28 cellular contexts compared by ENCODE assay signal in genomic region chr1:41434306-41434705, GRCh38. TPM values are rescaled to one million over a fixed set of nuclear protein-coding genes. Genes with fewer than 3 reads are reported as not detected.
DNase-seq lines count a peak whose midpoint lies in the region; ATAC-seq, FAIRE-seq and TF ChIP-seq lines count a peak whose summit lies in the region.
"Had no signal": no experiment of that assay in that cellular context is flagged by ENCODE, and none has a peak within 500 bp of the region (broad histone marks: within the 10 kb centered on the region; RNA-seq: fewer than 3 reads in every experiment).

No MANE protein-coding gene starts in this region.

- H2AFZ ChIP-seq in astrocyte (ENCODE audit: low read depth, low read length): no peak overlapping the region
- H2AFZ ChIP-seq in OCI-LY7 (ENCODE audit: low read length): no peak overlapping the region

- H3K9me3 Mint-ChIP-seq in astrocyte (ENCODE audit: unreplicated experiment) (no peaks in the 10 kb centered on the region), neural crest cell (no peaks in the 10 kb centered on the region)
- H3K9me3 Mint-ChIP-seq: CD14-positive monocyte; CD8-positive, alpha-beta memory T cell had no signal

- no peak for ATAC-seq in HG03108 (IDR thresholded peaks at IDR 0.05; ENCODE audit: unreplicated experiment)
- ATAC-seq in GM18909 (IDR thresholded peaks at IDR 0.05; ENCODE audit: poor library complexity, unreplicated experiment): no peak
- ATAC-seq in HG02970 (IDR thresholded peaks at IDR 0.05; ENCODE audit: low FRiP score, unreplicated experiment): no peak

- POLR2A ChIA-PET in HEK293 (lab: Yijun Ruan, JAX) (interaction anchor here (1.2 kb wide), 1 partner anchor 10 kb away, joined by 3 read pairs; no protein-coding TSS in a partner anchor), OCI-LY7 (lab: Charles Lee) (no interaction called here)

- peaks cover 20% of the 10 kb centered on the region for H3K27me3 Mint-ChIP-seq in astrocyte (ENCODE audit: low read depth, unreplicated experiment)
- peaks cover 3% of the 10 kb centered on the region for H3K27me3 Mint-ChIP-seq in neural crest cell (ENCODE audit: low read depth)

- no peak for FAIRE-seq in astrocyte (lab: Jason Lieb, UNC)
- FAIRE-seq: GM12891, H1 had no signal

- H4K20me1 ChIP-seq in astrocyte (ENCODE audit: insufficient read depth, low read length): no peaks in the 10 kb centered on the region
- H4K20me1 ChIP-seq in OCI-LY7 (ENCODE audit: insufficient read depth, low read length): no peaks in the 10 kb centered on the region

- H3K27ac Mint-ChIP-seq in astrocyte (ENCODE audit: unreplicated experiment) (no peak overlapping the region), neural crest cell (ENCODE audit: unreplicated experiment) (peak overlapping the region; percentile 78)
- H3K27ac Mint-ChIP-seq: CD14-positive monocyte had no signal

- H3K9ac ChIP-seq in astrocyte (ENCODE audit: low read length): no peak overlapping the region

- H3K9me2 ChIP-seq in OCI-LY7 (ENCODE audit: insufficient read depth, low read length): no peaks in the 10 kb centered on the region

- H3K4me1 Mint-ChIP-seq in astrocyte (ENCODE audit: low read depth, unreplicated experiment) (peaks cover 41% of the 10 kb centered on the region), neural crest cell (peaks cover 30% of the 10 kb centered on the region)
- H3K4me1 Mint-ChIP-seq: CD8-positive, alpha-beta memory T cell had no signal

- peak overlapping the region; percentile 71 for H3K4me2 ChIP-seq in astrocyte (ENCODE audit: low read length)
- no peak overlapping the region for H3K4me2 ChIP-seq in OCI-LY7 (ENCODE audit: low read length)

- intact Hi-C loops in posterior vena cava (cut with DNase I): loop anchor here in 1 of 2 donors (5.0 kb wide), 1 partner anchor 167 kb away; no protein-coding TSS in a partner anchor
- intact Hi-C loops in OCI-LY7 (cut with micrococcal nuclease; ENCODE audit: unreplicated experiment): loop anchor here (5.0 kb wide), 1 partner anchor 152 kb away; no protein-coding TSS in a partner anchor

- CTCF ChIA-PET in HEK293 (lab: Yijun Ruan, JAX) (interaction anchor here (0.6 to 8.1 kb wide), 20 partner anchors 8 to 500 kb away, joined by 3 to 73 read pairs (median 5); partner anchors contain the start of gene FOXO6), OCI-LY7 (lab: Charles Lee; ENCODE audit: unreplicated experiment) (interaction anchor here (0.6 kb wide), 1 partner anchor 169 kb away, joined by 3 read pairs; no protein-coding TSS in a partner anchor)

- no TSS peak for BruUV-seq in OCI-LY7 (replicated peaks; lab: Mats Ljungman, UMichigan)

- H3K36me3 ChIP-seq in HEK293 (ENCODE audit: control insufficient read depth in 2 of 2, insufficient read depth in 1 of 2, low read length in 2 of 2): no peaks in the 10 kb centered on the region
- H3K36me3 ChIP-seq in astrocyte (ENCODE audit: insufficient read depth, low read length): no peaks in the 10 kb centered on the region
- no peaks in the 10 kb centered on the region for H3K36me3 ChIP-seq in OCI-LY7 (ENCODE audit: insufficient read depth, low read length)
- H3K36me3 ChIP-seq: BE2C had no signal

- H3K4me1 ChIP-seq in HEK293 (ENCODE audit: control insufficient read depth, insufficient read depth, low read length) (no peaks in the 10 kb centered on the region), astrocyte (ENCODE audit: insufficient read depth, low read length) (peaks cover 45% of the 10 kb centered on the region), OCI-LY7 (ENCODE audit: insufficient read depth, low read length, poor library complexity, severe bottlenecking) (no peaks in the 10 kb centered on the region)

- DNase-seq in astrocyte (ENCODE audit: low read depth): no peak
- DNase-seq in neural crest cell (ENCODE audit: low read depth, low spot score): no peak
- peak; percentile 32 for DNase-seq in posterior vena cava (ENCODE audit: low spot score)
- no peak for DNase-seq in OCI-LY7 (ENCODE audit: low spot score)
- DNase-seq: ACHN; BE2C; CD8-positive, alpha-beta memory T cell; DMS79 treated with DMSO at 0.1 percent for 48 hours; GF-D8; HCEC 1CT; IMR-90; KG1; MM.1S; NCI-H2081 treated with DMSO at 0.1 percent for 48 hours; NCI-H2171; NCI-H226; NCI-H510A; NCI-H69; Right ventricle myocardium superior had no signal

- H3K36me3 Mint-ChIP-seq in astrocyte (ENCODE audit: low read depth, unreplicated experiment) (no peaks in the 10 kb centered on the region), neural crest cell (ENCODE audit: low read depth) (no peaks in the 10 kb centered on the region)
- H3K36me3 Mint-ChIP-seq: CD8-positive, alpha-beta memory T cell had no signal

- H3K79me2 ChIP-seq in astrocyte (ENCODE audit: insufficient read depth, low read length) (no peaks in the 10 kb centered on the region), OCI-LY7 (ENCODE audit: insufficient read depth, low read depth, low read length) (no peaks in the 10 kb centered on the region)

- TF ChIP-seq CTCF in HEK293 (tag by site-specific recombination; IDR thresholded peaks at IDR 0.05) (no peak), astrocyte (IDR thresholded peaks at IDR 0.05; ENCODE audit: insufficient read depth, low read depth, low read length) (no peak), neural crest cell (conservative IDR thresholded peaks at IDR 0.05) (no peak), OCI-LY7 (conservative IDR thresholded peaks at IDR 0.05; ENCODE audit: low read length) (no peak)

- no peaks in the 10 kb centered on the region for H3K27me3 ChIP-seq in astrocyte (ENCODE audit: insufficient read depth, low read length)
- H3K27me3 ChIP-seq: BE2C had no signal

- H3K9me3 ChIP-seq in HEK293 (ENCODE audit: control insufficient read depth, insufficient read depth, low read depth, low read length) (no peaks in the 10 kb centered on the region), astrocyte (ENCODE audit: insufficient read depth, low read depth, low read length) (no peaks in the 10 kb centered on the region), OCI-LY7 (ENCODE audit: low read length) (no peaks in the 10 kb centered on the region)
- H3K9me3 ChIP-seq: BE2C had no signal

- H3K27ac ChIP-seq in HEK293 (ENCODE audit: extremely low read depth, low read depth, low read length): no peak overlapping the region
- no peak overlapping the region for H3K27ac ChIP-seq in astrocyte (ENCODE audit: low read depth, low read length)
- H3K27ac ChIP-seq in OCI-LY7 (ENCODE audit: low read depth, low read length, poor library complexity, severe bottlenecking): no peak overlapping the region

- no peak overlapping the region for H3K4me3 Mint-ChIP-seq in astrocyte (ENCODE audit: unreplicated experiment)
- no peak overlapping the region for H3K4me3 Mint-ChIP-seq in neural crest cell
- H3K4me3 Mint-ChIP-seq: CD8-positive, alpha-beta memory T cell had no signal

- H3K4me3 ChIP-seq in HEK293 (ENCODE audit: low read depth, low read length) (no peak overlapping the region), astrocyte (ENCODE audit: insufficient read depth, low read depth, low read length) (no peak overlapping the region), OCI-LY7 (ENCODE audit: low read depth, low read length, poor library complexity, severe bottlenecking) (no peak overlapping the region)

TF ChIP-seq in HEK293, 187 proteins besides CTCF, POLR2A, EP300 and RAD21:
- TF ChIP-seq EGR2 (tag by site-specific recombination; IDR thresholded peaks at IDR 0.05; ENCODE audit: low read depth) (0 out of 2 replicates have a peak, but pooled peaks have one; percentile 37), ZNF501 (tag by site-specific recombination; IDR thresholded peaks at IDR 0.05) (no peak)
TF ChIP-seq in HEK293: peak in this region for 1.

RNA-seq across cellular contexts. Expression of gene EDN2, which starts 50.2 kb away (rescaled TPM):
- total RNA-seq in astrocyte (0.45 TPM in 1 of 2 replicates, not detected in the other), neural crest cell (not detected in 2 replicates), posterior vena cava (not detected), OCI-LY7 (2022) (not detected in 2 replicates)
- not detected in 2 replicates for total RNA-seq in OCI-LY7 (2014; rRNA removed; shearing (Covaris generic))
- total RNA-seq: CD8-positive, alpha-beta memory T cell; IMR-90; RPMI7951; SK-MEL-5 had no signal
